11 cellular contexts compared by ENCODE assay signal in the genomic region with DNA sequence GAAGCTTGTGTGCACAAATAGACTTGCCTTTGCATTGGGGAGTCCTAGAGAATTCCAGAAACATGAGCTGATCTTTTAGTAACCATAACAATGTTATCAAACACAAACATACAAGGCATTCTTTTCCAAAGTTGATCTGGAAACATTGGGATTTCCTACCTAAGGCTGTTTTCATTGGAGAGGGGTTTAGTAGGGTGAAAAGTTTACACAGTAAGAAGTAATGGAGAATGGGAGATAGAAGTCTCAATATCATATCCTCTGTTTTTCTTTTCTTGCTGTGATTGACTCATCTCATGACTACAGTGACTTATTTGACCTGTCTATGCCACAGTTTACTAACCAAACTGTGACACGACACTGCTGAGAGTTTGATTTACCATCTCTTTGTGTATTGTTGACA.
DNase-seq lines count a peak whose midpoint lies in the region; ATAC-seq lines count a peak whose summit lies in the region.
"Had no signal": no experiment of that assay in that cellular context is flagged by ENCODE, and none has a peak within 500 bp of the region (broad histone marks: within the 10 kb centered on the region; RNA-seq: fewer than 3 reads in every experiment).

No MANE protein-coding gene starts in this region.

- H3K9me3 Mint-ChIP-seq in CD8-positive, alpha-beta memory T cell = peaks cover 0 to 3% (median 0%) of the 10 kb centered on the region in 5 donors
- H3K9me3 Mint-ChIP-seq: activated naive CD4-positive, alpha-beta T cell treated with anti-CD3 and anti-CD28 coated beads, Interleukin-2, amount 10 ng/mL, durations not matched to agents 7 days and 5 days had no signal

- H3K27ac Mint-ChIP-seq in CD8-positive, alpha-beta memory T cell = no peak overlapping the region
- H3K27ac Mint-ChIP-seq: activated naive CD4-positive, alpha-beta T cell treated with anti-CD3 and anti-CD28 coated beads, Interleukin-2, amount 10 ng/mL, durations not matched to agents 7 days and 5 days had no signal

- no peaks in the 10 kb centered on the region for H3K36me3 Mint-ChIP-seq in CD8-positive, alpha-beta memory T cell
- H3K36me3 Mint-ChIP-seq: activated naive CD4-positive, alpha-beta T cell treated with anti-CD3 and anti-CD28 coated beads, Interleukin-2, amount 10 ng/mL, durations not matched to agents 7 days and 5 days had no signal

- CTCF ChIA-PET in CD8-positive, alpha-beta memory T cell (lab: Charles Lee) = no interaction called here

- peak overlapping the region; percentile 62 for H2AFZ ChIP-seq in ACC112 (ENCODE audit: low read length, unreplicated experiment)

- POLR2A ChIA-PET in CD8-positive, alpha-beta memory T cell (lab: Charles Lee) = no interaction called here

- H3K4me3 ChIP-seq in ACC112 (ENCODE audit: low read depth, low read length) = no peak overlapping the region
- no peak overlapping the region for H3K4me3 ChIP-seq in CD8-positive, alpha-beta memory T cell (ENCODE audit: low read length)

- H3K4me1 ChIP-seq in ACC112 (ENCODE audit: control insufficient read depth, insufficient read depth, low read length, unreplicated experiment) = peaks cover 17% of the 10 kb centered on the region
- H3K4me1 ChIP-seq in CD8-positive, alpha-beta memory T cell (ENCODE audit: insufficient read depth, low read length) = no peaks in the 10 kb centered on the region
- H3K4me1 ChIP-seq: BE2C had no signal

- no peaks in the 10 kb centered on the region for H3K27me3 ChIP-seq in ACC112 (ENCODE audit: insufficient read depth, low read length)
- no peaks in the 10 kb centered on the region for H3K27me3 ChIP-seq in CD8-positive, alpha-beta memory T cell (ENCODE audit: insufficient read depth, low read length, poor library complexity, severe bottlenecking)
- H3K27me3 ChIP-seq: BE2C had no signal

- ATAC-seq in GM18909 (IDR thresholded peaks at IDR 0.05; ENCODE audit: poor library complexity, unreplicated experiment) (peak; percentile 56), HG03103 (IDR thresholded peaks at IDR 0.05; ENCODE audit: low read depth, unreplicated experiment) (peak; percentile 62)

- H3K27ac ChIP-seq in ACC112 (ENCODE audit: low read depth, low read length) = peak overlapping the region; percentile 66
- no peak overlapping the region for H3K27ac ChIP-seq in CD8-positive, alpha-beta memory T cell (ENCODE audit: low read depth, low read length)

- H3K79me2 ChIP-seq in ACC112 (ENCODE audit: control insufficient read depth, insufficient read depth, low read length, unreplicated experiment) = no peaks in the 10 kb centered on the region

- no peaks in the 10 kb centered on the region for H3K27me3 Mint-ChIP-seq in CD8-positive, alpha-beta memory T cell
- H3K27me3 Mint-ChIP-seq: activated naive CD4-positive, alpha-beta T cell treated with anti-CD3 and anti-CD28 coated beads, Interleukin-2, amount 10 ng/mL, durations not matched to agents 7 days and 5 days had no signal

- peak; percentile 71 to 93 for DNase-seq in dermis microvascular lymphatic vessel endothelial cell (ENCODE audit: low read depth in 2 of 2)
- no peak for DNase-seq in T1000 (lab: John Stamatoyannopoulos, UW)
- no peak for DNase-seq in stimulated activated naive CD4-positive, alpha-beta T cell (lab: John Stamatoyannopoulos, UW)
- no peak for DNase-seq in CD8-positive, alpha-beta memory T cell
- no peak for DNase-seq in SIG-M5 (lab: John Stamatoyannopoulos, UW)
- DNase-seq: activated naive CD4-positive, alpha-beta T cell treated with anti-CD3 and anti-CD28 coated beads, Interleukin-2, amount 10 ng/mL, durations not matched to agents 7 days and 5 days; BE2C; retina had no signal

- H3K9me3 ChIP-seq in CD8-positive, alpha-beta memory T cell (ENCODE audit: low read length) = no peaks in the 10 kb centered on the region
- H3K9me3 ChIP-seq: BE2C had no signal

- H3K4me3 Mint-ChIP-seq in CD8-positive, alpha-beta memory T cell = no peak overlapping the region
- H3K4me3 Mint-ChIP-seq: activated naive CD4-positive, alpha-beta T cell treated with anti-CD3 and anti-CD28 coated beads, Interleukin-2, amount 10 ng/mL, durations not matched to agents 7 days and 5 days had no signal

- no peaks in the 10 kb centered on the region for H3K36me3 ChIP-seq in ACC112 (ENCODE audit: insufficient read depth, low read length)
- H3K36me3 ChIP-seq in CD8-positive, alpha-beta memory T cell (ENCODE audit: insufficient read depth, low read length) = no peaks in the 10 kb centered on the region
- H3K36me3 ChIP-seq: BE2C had no signal

- no peaks in the 10 kb centered on the region for H3K4me1 Mint-ChIP-seq in CD8-positive, alpha-beta memory T cell
- H3K4me1 Mint-ChIP-seq: activated naive CD4-positive, alpha-beta T cell treated with anti-CD3 and anti-CD28 coated beads, Interleukin-2, amount 10 ng/mL, durations not matched to agents 7 days and 5 days had no signal

Comparison
In these comparisons a context has a peak if more than half of its experiments do, and no peak if none do; other contexts are left out.
1. DNase-seq: peak in dermis microvascular lymphatic vessel endothelial cell (2 of 2); none in T1000 (single experiment), stimulated activated naive CD4-positive, alpha-beta T cell (0 of 6), CD8-positive, alpha-beta memory T cell (0 of 5) and SIG-M5 (single experiment).